In the genomic region with DNA sequence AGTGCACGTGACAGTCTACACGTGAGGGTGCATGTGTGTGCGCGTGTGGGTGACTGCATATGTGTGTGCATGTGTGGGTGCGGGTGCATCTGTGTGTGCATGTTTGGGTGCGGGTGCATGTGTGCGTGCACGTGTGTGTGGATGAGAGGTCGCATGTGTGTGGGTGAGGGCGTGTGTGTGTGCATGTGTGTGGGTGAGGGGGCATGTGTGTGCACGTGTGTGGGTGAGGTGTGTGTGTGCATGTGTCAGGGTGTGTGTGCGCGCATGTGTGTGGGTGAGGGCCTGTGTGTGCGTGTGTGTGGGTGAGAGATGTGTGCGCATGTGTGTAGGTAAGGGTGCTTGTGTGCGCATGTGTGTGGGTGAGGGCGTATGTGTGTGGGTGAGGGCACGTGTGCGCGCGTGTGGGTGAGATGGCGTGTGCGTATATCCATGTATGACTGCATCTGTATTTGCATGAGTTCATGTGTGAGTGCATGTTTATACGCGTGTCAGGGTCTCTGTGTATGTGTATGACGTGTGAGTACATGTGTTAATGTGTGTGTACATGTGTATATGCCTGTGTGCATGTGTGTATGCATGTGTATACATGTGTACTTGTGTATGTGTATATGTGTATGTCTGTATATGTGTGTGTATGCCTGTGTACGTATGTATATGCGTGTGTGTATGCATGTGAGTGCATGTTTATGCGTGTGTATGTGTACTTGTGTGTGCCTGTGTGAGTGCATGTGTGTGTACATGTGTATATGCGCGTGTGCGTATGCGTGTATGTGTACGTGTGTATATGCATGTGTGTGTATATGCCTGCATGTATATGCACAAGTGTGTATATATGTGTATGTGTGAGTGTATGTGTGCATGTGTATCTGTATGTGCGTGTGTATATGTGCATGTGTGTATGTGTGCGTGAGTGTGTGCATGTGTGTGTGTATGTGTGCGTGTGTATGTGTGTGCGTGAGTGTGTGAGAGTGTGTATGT, we compare ENCODE assay signal across 1 cellular context.
TF ChIP-seq lines count a peak whose summit lies in the region.

No MANE protein-coding gene starts in this region.

TF ChIP-seq in GM12878, 131 proteins besides CTCF, POLR2A, EP300 and RAD21:
- TF ChIP-seq TCF3 (IDR thresholded peaks at IDR 0.05; ENCODE audit: borderline replicate concordance, insufficient read depth, low read depth, low read length) (peak; percentile 56; the same call in 1 of the 2 replicates), ATF7 (IDR thresholded peaks at IDR 0.05; ENCODE audit: low read depth) (no peak), SIN3A (IDR thresholded peaks at IDR 0.05; ENCODE audit: low read depth, low read length) (no peak), SRF (IDR thresholded peaks at IDR 0.05; ENCODE audit: low read depth in 2 of 2, low read length in 2 of 2) (0 out of 4 replicates have a peak, but pooled peaks of 1 of the 2 experiments have one; percentile 4)
- TF ChIP-seq, protein P1, sequence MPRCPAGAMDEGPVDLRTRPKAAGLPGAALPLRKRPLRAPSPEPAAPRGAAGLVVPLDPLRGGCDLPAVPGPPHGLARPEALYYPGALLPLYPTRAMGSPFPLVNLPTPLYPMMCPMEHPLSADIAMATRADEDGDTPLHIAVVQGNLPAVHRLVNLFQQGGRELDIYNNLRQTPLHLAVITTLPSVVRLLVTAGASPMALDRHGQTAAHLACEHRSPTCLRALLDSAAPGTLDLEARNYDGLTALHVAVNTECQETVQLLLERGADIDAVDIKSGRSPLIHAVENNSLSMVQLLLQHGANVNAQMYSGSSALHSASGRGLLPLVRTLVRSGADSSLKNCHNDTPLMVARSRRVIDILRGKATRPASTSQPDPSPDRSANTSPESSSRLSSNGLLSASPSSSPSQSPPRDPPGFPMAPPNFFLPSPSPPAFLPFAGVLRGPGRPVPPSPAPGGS (IDR thresholded peaks at IDR 0.05; ENCODE audit: borderline replicate concordance, insufficient read depth, low read depth, low read length, poor library complexity, severe bottlenecking) = peak; percentile 92
- TF ChIP-seq, protein P2, sequence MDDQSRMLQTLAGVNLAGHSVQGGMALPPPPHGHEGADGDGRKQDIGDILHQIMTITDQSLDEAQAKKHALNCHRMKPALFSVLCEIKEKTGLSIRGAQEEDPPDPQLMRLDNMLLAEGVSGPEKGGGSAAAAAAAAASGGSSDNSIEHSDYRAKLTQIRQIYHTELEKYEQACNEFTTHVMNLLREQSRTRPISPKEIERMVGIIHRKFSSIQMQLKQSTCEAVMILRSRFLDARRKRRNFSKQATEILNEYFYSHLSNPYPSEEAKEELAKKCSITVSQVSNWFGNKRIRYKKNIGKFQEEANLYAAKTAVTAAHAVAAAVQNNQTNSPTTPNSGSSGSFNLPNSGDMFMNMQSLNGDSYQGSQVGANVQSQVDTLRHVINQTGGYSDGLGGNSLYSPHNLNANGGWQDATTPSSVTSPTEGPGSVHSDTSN (IDR thresholded peaks at IDR 0.05; ENCODE audit: insufficient replicate concordance, low read depth, low read length) = peak; percentile 28
